ENCODE assay signal across 7 cellular contexts in the genomic region with DNA sequence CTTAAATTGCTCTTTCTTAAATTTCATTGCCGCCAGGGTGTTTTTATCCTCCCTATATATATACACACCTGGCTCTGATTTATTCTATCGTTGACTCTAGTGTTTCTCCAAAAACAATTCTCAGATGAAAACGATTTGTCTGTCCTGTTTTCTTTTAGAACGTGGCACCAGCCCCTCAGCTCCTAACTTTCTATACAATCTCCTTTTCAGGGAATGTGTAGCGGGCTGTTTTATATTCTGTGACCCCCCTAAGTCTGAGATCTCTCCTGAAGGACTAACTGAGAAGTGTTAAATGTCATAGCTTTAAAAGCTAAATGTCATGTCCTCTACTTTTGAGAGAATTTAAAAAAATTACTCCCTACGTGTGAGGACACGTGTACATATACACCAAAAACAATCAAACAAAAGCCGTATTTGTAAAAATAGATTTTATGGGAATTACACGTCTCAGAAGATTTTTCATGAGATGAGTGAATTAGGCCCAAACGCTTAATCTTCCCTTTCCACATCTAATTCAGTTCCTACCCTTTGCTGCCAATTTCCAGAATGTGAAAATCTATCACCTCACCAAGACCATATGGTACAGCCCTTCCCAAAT. TPM values are rescaled to one million over a fixed set of nuclear protein-coding genes. Genes with fewer than 3 reads are reported as not detected.
DNase-seq lines count a peak whose midpoint lies in the region; ATAC-seq and TF ChIP-seq lines count a peak whose summit lies in the region.

No MANE protein-coding gene starts in this region.

- no peak overlapping the region for H3K27ac ChIP-seq in brain microvascular endothelial cell
- no peak overlapping the region for H3K27ac ChIP-seq in left lung

- no peaks in the 10 kb centered on the region for H3K27me3 ChIP-seq in brain microvascular endothelial cell (replicated peaks)
- peaks cover 9 to 73% of the 10 kb centered on the region in 2 donors for H3K27me3 ChIP-seq in left lung

- no peak overlapping the region for H3K27ac Mint-ChIP-seq in stimulated activated naive CD8-positive, alpha-beta T cell treated with anti-CD3 and anti-CD28 coated beads, Interleukin-15, amount 100 ng/mL, for 72 hours

- DNase-seq in LNCaP clone FGC (ENCODE audit: low read depth) (no peak), brain microvascular endothelial cell (no peak), left lung (no peak), mucosa of gallbladder (ENCODE audit: low spot score) (no peak)
- DNase-seq in stimulated activated naive CD8-positive, alpha-beta T cell treated with anti-CD3 and anti-CD28 coated beads, Interleukin-15, amount 100 ng/mL, for 72 hours: no peak

- H3K9me3 ChIP-seq in left lung: no peaks in the 10 kb centered on the region

- peaks cover 25% of the 10 kb centered on the region for H3K4me1 Mint-ChIP-seq in stimulated activated naive CD8-positive, alpha-beta T cell treated with anti-CD3 and anti-CD28 coated beads, Interleukin-15, amount 100 ng/mL, for 72 hours

- peaks cover 0 to 11% of the 10 kb centered on the region in 2 donors for H3K4me1 ChIP-seq in left lung

- no peaks in the 10 kb centered on the region for H3K36me3 ChIP-seq in brain microvascular endothelial cell (replicated peaks)
- H3K36me3 ChIP-seq in left lung: no peaks in the 10 kb centered on the region

- H3K4me3 ChIP-seq in LNCaP clone FGC (ENCODE audit: low read depth, low read length): peak overlapping the region; percentile 43
- H3K4me3 ChIP-seq in brain microvascular endothelial cell (ENCODE audit: low read depth, low read length): peak overlapping the region; percentile 74
- peak overlapping the region; percentile 54 to 56 for H3K4me3 ChIP-seq in left lung

- H3K9me3 Mint-ChIP-seq in stimulated activated naive CD8-positive, alpha-beta T cell treated with anti-CD3 and anti-CD28 coated beads, Interleukin-15, amount 100 ng/mL, for 72 hours: no peaks in the 10 kb centered on the region

- TF ChIP-seq CTCF in LNCaP clone FGC (IDR thresholded peaks at IDR 0.05; ENCODE audit: control insufficient read depth, extremely low read depth, insufficient read depth): no peak
- no peak for TF ChIP-seq CTCF in brain microvascular endothelial cell (IDR thresholded peaks at IDR 0.05; ENCODE audit: low read depth, low read length, missing control alignments)
- no peak for TF ChIP-seq CTCF in left lung (IDR thresholded peaks at IDR 0.05)

- ATAC-seq in left lung: no peak
- no peak for ATAC-seq in stimulated activated naive CD8-positive, alpha-beta T cell treated with anti-CD3 and anti-CD28 coated beads, Interleukin-15, amount 100 ng/mL, for 72 hours
- no peak for ATAC-seq in HG03108 (IDR thresholded peaks at IDR 0.05; ENCODE audit: unreplicated experiment)
- no peak for ATAC-seq in HG02588 (IDR thresholded peaks at IDR 0.05; ENCODE audit: unreplicated experiment)

- peak overlapping the region; percentile 54 to 62 for H3K4me3 Mint-ChIP-seq in stimulated activated naive CD8-positive, alpha-beta T cell treated with anti-CD3 and anti-CD28 coated beads, Interleukin-15, amount 100 ng/mL, for 72 hours

- intact Hi-C loops in left lung (cut with DNase I): no loop called here

- in situ Hi-C loops in brain microvascular endothelial cell (cut with HindIII; ENCODE audit: low pct_ligation_motif_present, low sequenced_read_pairs): no loop called here

- peaks cover 56% of the 10 kb centered on the region for H3K27me3 Mint-ChIP-seq in stimulated activated naive CD8-positive, alpha-beta T cell treated with anti-CD3 and anti-CD28 coated beads, Interleukin-15, amount 100 ng/mL, for 72 hours

RNA-seq across cellular contexts. Expression of gene CTTNBP2, which starts 0.8 kb away (rescaled TPM):
- 1 to 10 TPM; 3.0 to 6.9 TPM for total RNA-seq in left lung
- 10.6 TPM for total RNA-seq in mucosa of gallbladder
